18 cellular contexts compared by ENCODE assay signal in the genomic region with DNA sequence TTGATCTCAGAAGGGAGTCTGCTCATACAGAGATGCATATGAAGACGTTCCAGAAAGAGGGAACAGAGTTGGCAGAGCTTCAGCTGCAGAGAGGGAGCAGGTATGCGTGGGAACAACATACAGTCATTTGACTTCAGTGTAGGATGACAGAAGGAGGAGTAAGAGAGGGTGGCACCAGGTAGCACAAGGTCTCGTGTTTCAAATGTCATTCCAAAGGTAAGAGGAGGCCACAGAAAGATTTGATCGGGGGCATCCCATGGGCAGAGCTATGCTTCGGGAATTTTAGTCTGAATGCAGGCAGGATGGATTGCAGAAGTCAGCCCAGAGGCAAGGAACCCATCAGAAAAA.
DNase-seq lines count a peak whose midpoint lies in the region; ATAC-seq lines count a peak whose summit lies in the region.
"Had no signal": no experiment of that assay in that cellular context is flagged by ENCODE, and none has a peak within 500 bp of the region (broad histone marks: within the 10 kb centered on the region; RNA-seq: fewer than 3 reads in every experiment).

No MANE protein-coding gene starts in this region.

- intact Hi-C loops in left cardiac atrium (cut with DNase I), result no loop called here

- ATAC-seq in GM18909 (IDR thresholded peaks at IDR 0.05; ENCODE audit: poor library complexity, unreplicated experiment) (peak; percentile 34), GM21576 (IDR thresholded peaks at IDR 0.05; ENCODE audit: unreplicated experiment) (peak; percentile 22), HG03025 (IDR thresholded peaks at IDR 0.05; ENCODE audit: low FRiP score, unreplicated experiment) (peak; percentile 22), GM19328 (IDR thresholded peaks at IDR 0.05; ENCODE audit: unreplicated experiment) (no peak), left cardiac atrium (no peak)
- ATAC-seq: activated CD8-positive, alpha-beta T cell treated with anti-CD3 and anti-CD28 coated beads, Interleukin-2, amount 10 ng/mL, durations not matched to agents 7 days and 5 days; stimulated activated naive CD8-positive, alpha-beta T cell treated with anti-CD3 and anti-CD28 coated beads, Interleukin-15, Interleukin-2, amounts not matched to agents 100 U/mL and 50 U/mL, for 24 hours had no signal

- DNase-seq in left kidney (ENCODE audit: low read depth, low spot score), result peak; percentile 34
- no peak for DNase-seq in NK-92 treated with Interleukin-12 subunit alpha and Interleukin-12 subunit beta, amount 100 ng/mL, for 24 hours (lab: John Stamatoyannopoulos, UW)
- no peak for DNase-seq in left cardiac atrium
- DNase-seq: activated CD8-positive, alpha-beta T cell treated with anti-CD3 and anti-CD28 coated beads, Interleukin-2, amount 10 ng/mL, durations not matched to agents 7 days and 5 days; activated naive CD4-positive, alpha-beta T cell treated with Interleukin-2 at 50 U/mL for 16 hours; activated T-cell treated with anti-CD3 and anti-CD28 coated beads, Interleukin-2, amount 50 U/mL, for 24 hours; anterior cingulate cortex; CD4-positive, alpha-beta T cell; NCI-H1105; NCI-H2081; NCI-H526; stimulated activated CD4-positive, alpha-beta T cell treated with anti-CD3 and anti-CD28 coated beads, Interleukin-2, amount 100 ng/mL, for 48 hours; stimulated activated naive CD8-positive, alpha-beta T cell treated with anti-CD3 and anti-CD28 coated beads, Interleukin-15, Interleukin-2, amounts not matched to agents 100 U/mL and 50 U/mL, for 24 hours; tibial artery had no signal

Comparison
In these comparisons a context has a peak if more than half of its experiments do, and no peak if none do; other contexts are left out.
1. ATAC-seq: peak in GM18909 (single experiment), GM21576 (single experiment) and HG03025 (single experiment); none in GM19328 (single experiment) and left cardiac atrium (0 of 2).